In genomic region chr5:103013933-103014552, GRCh38 we compare ENCODE assay signal across 24 cellular contexts.
DNase-seq lines count a peak whose midpoint lies in the region; ATAC-seq and TF ChIP-seq lines count a peak whose summit lies in the region.
"Had no signal": no experiment of that assay in that cellular context is flagged by ENCODE, and none has a peak within 500 bp of the region (broad histone marks: within the 10 kb centered on the region; RNA-seq: fewer than 3 reads in every experiment).

No MANE protein-coding gene starts in this region.

- peak; percentile 41 for ATAC-seq in GM18858 (IDR thresholded peaks at IDR 0.05; ENCODE audit: unreplicated experiment)
- ATAC-seq: activated T-helper 17 cell treated with anti-CD3 and anti-CD28 coated beads, Interleukin-2, amount 50 U/mL, for 72 hours; esophagus mucosa; GM12878; T-cell had no signal

- DNase-seq in A673 (ENCODE audit: low spot score) (peak; percentile 10), NCI-H774 (lab: John Stamatoyannopoulos, UW) (peak; percentile 24), fibroblast of peridontal ligament (ENCODE audit: extremely low read depth) (peak; percentile 18), NCI-H2227 (lab: John Stamatoyannopoulos, UW; ENCODE audit: unreplicated experiment) (no peak), NK-92 (lab: John Stamatoyannopoulos, UW; ENCODE audit: unreplicated experiment) (no peak), breast epithelium (ENCODE audit: low spot score in 2 of 2) (no peak)
- DNase-seq: activated CD4-positive, alpha-beta T cell treated with anti-CD3 and anti-CD28 coated beads for 48 hours; CD4-positive, alpha-beta T cell; effector CD4-positive, alpha-beta T cell; glutamatergic neuron; HFFc6; NCI-H1436 treated with DMSO at 0.1 percent for 48 hours; NCI-H2171; SHP77 treated with DMSO at 0.1 percent for 48 hours; stimulated activated CD4-positive, alpha-beta T cell treated with anti-CD3 and anti-CD28 coated beads, Interleukin-2, amount 100 ng/mL, for 48 hours; stimulated activated naive CD4-positive, alpha-beta T cell; T-cell; testis had no signal

- H3K27me3 ChIP-seq in A673 (replicated peaks; ENCODE audit: insufficient read depth, low read depth, low read length, poor library complexity): no peaks in the 10 kb centered on the region
- H3K27me3 ChIP-seq in breast epithelium: no peaks in the 10 kb centered on the region
- H3K27me3 ChIP-seq: testis, vagina had no signal

- CTCF ChIA-PET in A673 (lab: Charles Lee): no interaction called here

- intact Hi-C loops in A673 (cut with micrococcal nuclease; ENCODE audit: unreplicated experiment) (no loop called here), breast epithelium (cut with DNase I; ENCODE audit: low total_unique reads) (no loop called here)

- TF ChIP-seq CTCF in A673 (conservative IDR thresholded peaks at IDR 0.05; ENCODE audit: low read depth, low read length) (no peak), breast epithelium (IDR thresholded peaks at IDR 0.05) (no peak)

- H3K36me3 ChIP-seq in A673 (ENCODE audit: insufficient read depth, low read length, poor library complexity, severe bottlenecking) (peaks cover 11% of the 10 kb centered on the region), breast epithelium (no peaks in the 10 kb centered on the region)
- H3K36me3 ChIP-seq: vagina had no signal

- TF ChIP-seq POLR2A in breast epithelium (IDR thresholded peaks at IDR 0.05): no peak

- H3K9me3 ChIP-seq in A673 (ENCODE audit: low read depth, low read length, poor library complexity, severe bottlenecking) (no peaks in the 10 kb centered on the region), breast epithelium (peaks cover 0 to 3% of the 10 kb centered on the region in 2 donors)
- H3K9me3 ChIP-seq: testis, vagina had no signal

- POLR2A ChIA-PET in A673 (lab: Charles Lee; ENCODE audit: low non-redundant PET): no interaction called here

- no TSS peak for BruUV-seq in A673 (replicated peaks; lab: Mats Ljungman, UMichigan)

- no peak overlapping the region for H3K27ac ChIP-seq in A673 (ENCODE audit: low read depth, low read length, poor library complexity, severe bottlenecking)
- H3K27ac ChIP-seq in breast epithelium: no peak overlapping the region
- H3K27ac ChIP-seq: HL-60, testis, vagina had no signal

- no peak overlapping the region for H3K4me3 ChIP-seq in A673 (ENCODE audit: low read depth, low read length, poor library complexity, severe bottlenecking)
- no peak overlapping the region for H3K4me3 ChIP-seq in breast epithelium
- H3K4me3 ChIP-seq: GM12878, testis, vagina had no signal

- H3K4me1 ChIP-seq in A673 (ENCODE audit: insufficient read depth, low read length, poor library complexity, severe bottlenecking) (no peaks in the 10 kb centered on the region), breast epithelium (no peaks in the 10 kb centered on the region)
- H3K4me1 ChIP-seq: testis, vagina had no signal

Comparison
In these comparisons a context has a peak if more than half of its experiments do, and no peak if none do; other contexts are left out.
1. DNase-seq: peak in A673 (single experiment), NCI-H774 (single experiment) and fibroblast of peridontal ligament (single experiment); none in NCI-H2227 (single experiment), NK-92 (single experiment) and breast epithelium (0 of 2).